Comparison of ENCODE assay signal across 18 cellular contexts in genomic region chr5:3605298-3606010, GRCh38. TPM values are rescaled to one million over a fixed set of nuclear protein-coding genes. Genes with fewer than 3 reads are reported as not detected.
DNase-seq lines count a peak whose midpoint lies in the region; ATAC-seq and TF ChIP-seq lines count a peak whose summit lies in the region.
"Had no signal": no experiment of that assay in that cellular context is flagged by ENCODE, and none has a peak within 500 bp of the region (broad histone marks: within the 10 kb centered on the region; RNA-seq: fewer than 3 reads in every experiment).

No MANE protein-coding gene starts in this region.

- POLR2A ChIA-PET in PC-3 (lab: Charles Lee; ENCODE audit: unreplicated experiment), result no interaction called here

- intact Hi-C loops in PC-3 (cut with micrococcal nuclease), result no loop called here

- peak overlapping the region; percentile 58; the same call in 1 of the 2 replicates for H3K4me3 ChIP-seq in HUES64 (ENCODE audit: low read length)
- H3K4me3 ChIP-seq in fibroblast of mammary gland (ENCODE audit: control insufficient read depth, low read depth, low read length), result no peak overlapping the region
- H3K4me3 ChIP-seq in neural progenitor cell, result no peak overlapping the region
- H3K4me3 ChIP-seq in PC-3 (ENCODE audit: low read length), result no peak overlapping the region
- H3K4me3 ChIP-seq: A549 had no signal

- H3K4me1 Mint-ChIP-seq in neural progenitor cell, result peaks cover 37% of the 10 kb centered on the region

- H3F3A ChIP-seq in neural progenitor cell (ENCODE audit: low read depth) (peaks cover 2% of the 10 kb centered on the region), PC-3 (ENCODE audit: low read length, unreplicated experiment) (no peaks in the 10 kb centered on the region)

- H3K79me2 ChIP-seq in neural progenitor cell (ENCODE audit: low read depth) (peaks cover 7% of the 10 kb centered on the region), PC-3 (ENCODE audit: low read length) (no peaks in the 10 kb centered on the region)

- BruUV-seq in PC-3 (replicated peaks; lab: Mats Ljungman, UMichigan), result no TSS peak

- DNase-seq in Daoy (ENCODE audit: low read depth), result peak; percentile 26
- DNase-seq in fibroblast of mammary gland (ENCODE audit: low read depth), result peak; percentile 10
- DNase-seq in neural progenitor cell (ENCODE audit: low spot score), result no peak
- no peak for DNase-seq in SHP77 treated with DMSO at 0.1 percent for 48 hours (lab: John Stamatoyannopoulos, UW)
- no peak for DNase-seq in PC-3
- DNase-seq: DMS 273 treated with DMSO at 0.1 percent for 48 hours, NCI-H1092, NCI-H146, NCI-H2081, NCI-H524, SIG-M5 had no signal

- peaks cover 57% of the 10 kb centered on the region for H4K20me1 ChIP-seq in neural progenitor cell (ENCODE audit: low read depth)
- H4K20me1 ChIP-seq in PC-3 (ENCODE audit: low read length), result no peaks in the 10 kb centered on the region

- H3K27me3 Mint-ChIP-seq in neural progenitor cell (ENCODE audit: insufficient read depth, low read depth), result peaks cover 40% of the 10 kb centered on the region

- no peak overlapping the region for H2AFZ ChIP-seq in neural progenitor cell (replicated peaks)
- no peak overlapping the region for H2AFZ ChIP-seq in PC-3 (ENCODE audit: low read length)

- no peak overlapping the region for H3K27ac Mint-ChIP-seq in neural progenitor cell

- ATAC-seq in GM21576 (IDR thresholded peaks at IDR 0.05; ENCODE audit: unreplicated experiment), result no peak
- no peak for ATAC-seq in PC-3
- ATAC-seq in HG03520 (IDR thresholded peaks at IDR 0.05; ENCODE audit: unreplicated experiment), result no peak
- ATAC-seq: A549, HepG2 had no signal

- no peaks in the 10 kb centered on the region for H3K9me3 ChIP-seq in HUES64 (ENCODE audit: insufficient read depth, low read depth, low read length)
- no peaks in the 10 kb centered on the region for H3K9me3 ChIP-seq in neural progenitor cell (ENCODE audit: low read depth)
- 0 out of 2 replicates have a peak, but pooled peaks cover 15% of the 10 kb centered on the region for H3K9me3 ChIP-seq in PC-3 (ENCODE audit: low read length)
- H3K9me3 ChIP-seq: A549 had no signal

- peaks cover 2% of the 10 kb centered on the region for H3K9me3 Mint-ChIP-seq in neural progenitor cell

- H3K4me1 ChIP-seq in HUES64 (ENCODE audit: insufficient read depth, low read length) (peaks cover 4% of the 10 kb centered on the region; the same call in 1 of the 2 replicates), neural progenitor cell (peaks cover 15% of the 10 kb centered on the region), PC-3 (ENCODE audit: insufficient read depth, low read length) (no peaks in the 10 kb centered on the region)
- H3K4me1 ChIP-seq: A549 had no signal

- H3K27ac ChIP-seq in HUES64 (ENCODE audit: low read depth, low read length), result no peak overlapping the region
- no peak overlapping the region for H3K27ac ChIP-seq in neural progenitor cell
- H3K27ac ChIP-seq in PC-3 (ENCODE audit: low read length), result no peak overlapping the region
- H3K27ac ChIP-seq: A549, C4-2B, KMS-11 had no signal

- H3K9me2 ChIP-seq in PC-3 (replicated peaks; ENCODE audit: low read length), result no peaks in the 10 kb centered on the region

- H3K4me2 ChIP-seq in neural progenitor cell (peak overlapping the region; percentile 64), PC-3 (ENCODE audit: low read length) (no peak overlapping the region)
- H3K4me2 ChIP-seq: A549, KMS-11 had no signal

- H3K36me3 ChIP-seq in HUES64 (ENCODE audit: insufficient read depth, low read length), result no peaks in the 10 kb centered on the region; the same call in 1 of the 2 replicates
- no peaks in the 10 kb centered on the region for H3K36me3 ChIP-seq in neural progenitor cell
- H3K36me3 ChIP-seq in PC-3 (ENCODE audit: low read depth, low read length), result no peaks in the 10 kb centered on the region

- WGBS in HUES64, result 90% methylated on average over 32 of the region's 32 CpGs

- H3K9ac ChIP-seq in HUES64 (ENCODE audit: low read depth, low read length) (no peak overlapping the region), neural progenitor cell (no peak overlapping the region), PC-3 (ENCODE audit: low read length) (no peak overlapping the region)
- H3K9ac ChIP-seq: KMS-11 had no signal

- TF ChIP-seq CTCF in fibroblast of mammary gland (conservative IDR thresholded peaks at IDR 0.05; ENCODE audit: control insufficient read depth, insufficient read depth, low read depth, low read length), result no peak
- TF ChIP-seq CTCF in neural progenitor cell (IDR thresholded peaks at IDR 0.05), result no peak
- no peak for TF ChIP-seq CTCF in PC-3 (conservative IDR thresholded peaks at IDR 0.05; ENCODE audit: low read depth, low read length)

- H3K4me3 Mint-ChIP-seq in neural progenitor cell, result no peak overlapping the region

- peaks cover 10% of the 10 kb centered on the region for H3K36me3 Mint-ChIP-seq in neural progenitor cell

- peaks cover 78% of the 10 kb centered on the region for H3K27me3 ChIP-seq in HUES64 (ENCODE audit: insufficient read depth, low read length)
- peaks cover 76% of the 10 kb centered on the region for H3K27me3 ChIP-seq in neural progenitor cell
- no peaks in the 10 kb centered on the region for H3K27me3 ChIP-seq in PC-3 (ENCODE audit: low read length)

- CTCF ChIA-PET in PC-3 (lab: Charles Lee), result no interaction called here

RNA-seq across cellular contexts. Expression of gene IRX1, which starts 9.8 kb away (rescaled TPM):
- 14.1 and 19.0 TPM in 2 replicates for total RNA-seq in Daoy (2014; rRNA removed; shearing (Covaris generic))
- polyA plus RNA-seq in HUES64 (2013, experiment 1 of 2), result 12.9 TPM
- polyA plus RNA-seq in HUES64 (2013, experiment 2 of 2), result 18.8 TPM
- 0.95 and 7.6 TPM in 2 replicates for total RNA-seq in neural progenitor cell (ENCODE audit: low replicate concordance)
- not detected in 2 replicates for total RNA-seq in PC-3 (2014; rRNA removed)
- total RNA-seq: HepG2 had no signal
- polyA plus RNA-seq: A549, HepG2 had no signal

Comparison
In these comparisons a context has a peak if more than half of its experiments do, and no peak if none do; other contexts are left out.
1. DNase-seq: peak in Daoy (single experiment) and fibroblast of mammary gland (single experiment); none in neural progenitor cell (single experiment), SHP77 treated with DMSO at 0.1 percent for 48 hours (single experiment) and PC-3 (single experiment).